Comparison of ENCODE assay signal across 21 cellular contexts in the genomic region with DNA sequence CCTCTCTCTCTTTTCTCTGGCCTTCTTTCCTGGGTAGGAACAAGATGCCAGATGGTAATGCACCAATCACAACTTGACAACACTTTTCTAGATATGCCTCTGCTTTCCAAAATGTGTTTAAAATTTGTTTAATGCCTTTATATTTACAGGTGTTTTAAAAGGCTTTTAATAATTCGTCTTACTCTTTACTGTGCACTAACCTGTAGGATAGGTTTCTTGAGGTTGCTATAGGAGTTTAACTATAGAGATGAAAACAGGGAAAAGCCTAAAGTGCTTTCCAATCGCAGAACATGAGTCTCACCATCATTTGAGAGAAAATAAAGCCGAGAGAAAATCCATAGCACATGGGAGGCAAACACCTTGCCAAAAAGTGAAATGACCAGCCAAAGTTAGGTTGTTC.
DNase-seq lines count a peak whose midpoint lies in the region; ATAC-seq and TF ChIP-seq lines count a peak whose summit lies in the region.
"Had no signal": no experiment of that assay in that cellular context is flagged by ENCODE, and none has a peak within 500 bp of the region (broad histone marks: within the 10 kb centered on the region; RNA-seq: fewer than 3 reads in every experiment).

No MANE protein-coding gene starts in this region.

- CTCF ChIA-PET in activated CD4-positive, alpha-beta T cell treated with anti-CD3 and anti-CD28 coated beads, Interleukin-2, amount 10 ng/mL, durations not matched to agents 7 days and 5 days (lab: Charles Lee): no interaction called here
- CTCF ChIA-PET in WTC11 (lab: Charles Lee): interaction anchor here (0.9 kb wide), 1 partner anchor 9 kb away, joined by 3 read pairs; no protein-coding TSS in a partner anchor
- CTCF ChIA-PET in Calu3 (lab: Charles Lee): no interaction called here

- POLR2A ChIA-PET in activated CD4-positive, alpha-beta T cell treated with anti-CD3 and anti-CD28 coated beads, Interleukin-2, amount 10 ng/mL, durations not matched to agents 7 days and 5 days (lab: Charles Lee): no interaction called here
- POLR2A ChIA-PET in WTC11 (lab: Charles Lee): interaction anchor here (0.7 kb wide), 1 partner anchor 61 kb away, joined by 3 read pairs; no protein-coding TSS in a partner anchor

- no peaks in the 10 kb centered on the region for H3K79me2 ChIP-seq in smooth muscle cell (ENCODE audit: low read depth)

- H3K9me3 ChIP-seq in smooth muscle cell (replicated peaks; ENCODE audit: low read depth): no peaks in the 10 kb centered on the region
- H3K9me3 ChIP-seq: A549, upper lobe of right lung had no signal

- H3K27ac Mint-ChIP-seq in activated CD4-positive, alpha-beta T cell treated with anti-CD3 and anti-CD28 coated beads, Interleukin-2, amount 10 ng/mL, durations not matched to agents 24 days and 14 days: no peak overlapping the region
- no peak overlapping the region for H3K27ac Mint-ChIP-seq in activated CD4-positive, alpha-beta T cell treated with anti-CD3 and anti-CD28 coated beads, Interleukin-2, amount 10 ng/mL, durations not matched to agents 7 days and 5 days
- H3K27ac Mint-ChIP-seq in WTC11: peak overlapping the region; percentile 95
- H3K27ac Mint-ChIP-seq in Calu3 (ENCODE audit: unreplicated experiment): no peak overlapping the region
- H3K27ac Mint-ChIP-seq: activated CD8-positive, alpha-beta T cell treated with anti-CD3 and anti-CD28 coated beads for 36 hours; activated naive CD4-positive, alpha-beta T cell treated with anti-CD3 and anti-CD28 coated beads, Interleukin-2, amount 50 U/mL, for 24 hours; natural killer cell treated with Interleukin-12 subunit alpha and Interleukin-12 subunit beta and Interleukin-15 and Interleukin-18, amount 100 ng/mL, for 72 hours; stimulated activated effector memory CD8-positive, alpha-beta T cell treated with anti-CD3 and anti-CD28 coated beads, Interleukin-12 subunit alpha, Interleukin-12 subunit beta, amount 100 ng/mL, for 72 hours had no signal

- H3K4me3 ChIP-seq in smooth muscle cell: no peak overlapping the region
- H3K4me3 ChIP-seq: A549, upper lobe of right lung had no signal

- no peaks in the 10 kb centered on the region for H3K36me3 Mint-ChIP-seq in activated CD4-positive, alpha-beta T cell treated with anti-CD3 and anti-CD28 coated beads, Interleukin-2, amount 10 ng/mL, durations not matched to agents 24 days and 14 days (ENCODE audit: low read depth)
- no peaks in the 10 kb centered on the region for H3K36me3 Mint-ChIP-seq in activated CD4-positive, alpha-beta T cell treated with anti-CD3 and anti-CD28 coated beads, Interleukin-2, amount 10 ng/mL, durations not matched to agents 7 days and 5 days (ENCODE audit: low read depth)
- no peaks in the 10 kb centered on the region for H3K36me3 Mint-ChIP-seq in WTC11
- H3K36me3 Mint-ChIP-seq in Calu3 (ENCODE audit: insufficient read depth, unreplicated experiment): no peaks in the 10 kb centered on the region
- H3K36me3 Mint-ChIP-seq: activated naive CD4-positive, alpha-beta T cell treated with anti-CD3 and anti-CD28 coated beads, Interleukin-2, amount 50 U/mL, for 24 hours; natural killer cell treated with Interleukin-12 subunit alpha and Interleukin-12 subunit beta and Interleukin-15 and Interleukin-18, amount 100 ng/mL, for 72 hours; stimulated activated effector memory CD8-positive, alpha-beta T cell treated with anti-CD3 and anti-CD28 coated beads, Interleukin-12 subunit alpha, Interleukin-12 subunit beta, amount 100 ng/mL, for 72 hours had no signal

- peak overlapping the region; percentile 1 for H3K4me2 ChIP-seq in smooth muscle cell
- H3K4me2 ChIP-seq: A549 had no signal

- TF ChIP-seq CTCF in WTC11 (IDR thresholded peaks at IDR 0.05) (no peak), smooth muscle cell (IDR thresholded peaks at IDR 0.05; ENCODE audit: borderline replicate concordance, insufficient read depth, poor library complexity, severe bottlenecking) (no peak), Calu3 (IDR thresholded peaks at IDR 0.05; ENCODE audit: unreplicated experiment) (no peak)

- H3K27me3 ChIP-seq in layer of hippocampus (ENCODE audit: control insufficient read depth, insufficient read depth, low read length) (no peaks in the 10 kb centered on the region), smooth muscle cell (ENCODE audit: low read depth) (no peaks in the 10 kb centered on the region)
- H3K27me3 ChIP-seq: brain microvascular endothelial cell, upper lobe of right lung had no signal

- no peaks in the 10 kb centered on the region for H3K27me3 Mint-ChIP-seq in activated CD4-positive, alpha-beta T cell treated with anti-CD3 and anti-CD28 coated beads, Interleukin-2, amount 10 ng/mL, durations not matched to agents 24 days and 14 days
- no peaks in the 10 kb centered on the region for H3K27me3 Mint-ChIP-seq in activated CD4-positive, alpha-beta T cell treated with anti-CD3 and anti-CD28 coated beads, Interleukin-2, amount 10 ng/mL, durations not matched to agents 7 days and 5 days
- no peaks in the 10 kb centered on the region for H3K27me3 Mint-ChIP-seq in WTC11 (ENCODE audit: low read depth)
- peaks cover 32% of the 10 kb centered on the region for H3K27me3 Mint-ChIP-seq in Calu3 (ENCODE audit: unreplicated experiment)

- no TSS peak for BruUV-seq in Calu3 (replicated peaks; lab: Mats Ljungman, UMichigan)

- H4K20me1 ChIP-seq in smooth muscle cell (ENCODE audit: low read depth): no peaks in the 10 kb centered on the region

- H3K4me1 Mint-ChIP-seq in activated CD4-positive, alpha-beta T cell treated with anti-CD3 and anti-CD28 coated beads, Interleukin-2, amount 10 ng/mL, durations not matched to agents 24 days and 14 days: no peaks in the 10 kb centered on the region
- no peaks in the 10 kb centered on the region for H3K4me1 Mint-ChIP-seq in activated CD4-positive, alpha-beta T cell treated with anti-CD3 and anti-CD28 coated beads, Interleukin-2, amount 10 ng/mL, durations not matched to agents 7 days and 5 days
- H3K4me1 Mint-ChIP-seq in WTC11 (peaks cover 70% of the 10 kb centered on the region), Calu3 (ENCODE audit: low read depth, unreplicated experiment) (no peaks in the 10 kb centered on the region)
- H3K4me1 Mint-ChIP-seq: activated naive CD4-positive, alpha-beta T cell treated with anti-CD3 and anti-CD28 coated beads, Interleukin-2, amount 50 U/mL, for 24 hours; stimulated activated effector memory CD8-positive, alpha-beta T cell treated with anti-CD3 and anti-CD28 coated beads, Interleukin-12 subunit alpha, Interleukin-12 subunit beta, amount 100 ng/mL, for 72 hours had no signal

- intact Hi-C loops in activated CD4-positive, alpha-beta T cell treated with anti-CD3 and anti-CD28 coated beads, Interleukin-2, amount 10 ng/mL, durations not matched to agents 24 days and 14 days (cut with micrococcal nuclease): no loop called here
- intact Hi-C loops in Calu3 (cut with micrococcal nuclease; ENCODE audit: unreplicated experiment): no loop called here

- no peak overlapping the region for H3K9ac ChIP-seq in smooth muscle cell (ENCODE audit: low read depth)

- H2AFZ ChIP-seq in smooth muscle cell (ENCODE audit: low read depth): peak overlapping the region; percentile 12

- ATAC-seq in WTC11: no peak
- ATAC-seq: A549; activated CD8-positive, alpha-beta T cell treated with anti-CD3 and anti-CD28 coated beads for 36 hours; activated T-cell treated with anti-CD3 and anti-CD28 coated beads, Interleukin-2, amount 50 U/mL, for 4 hours; natural killer cell treated with Interleukin-12 subunit alpha and Interleukin-12 subunit beta and Interleukin-15 and Interleukin-18, amount 100 ng/mL, for 72 hours; stimulated activated effector memory CD8-positive, alpha-beta T cell treated with anti-CD3 and anti-CD28 coated beads, Interleukin-12 subunit alpha, Interleukin-12 subunit beta, amount 100 ng/mL, for 72 hours; upper lobe of right lung had no signal

- H3K27ac ChIP-seq in layer of hippocampus (ENCODE audit: low read depth, low read length) (peak overlapping the region; percentile 42), smooth muscle cell (ENCODE audit: low read depth) (peak overlapping the region; percentile 50)
- H3K27ac ChIP-seq: A549, brain microvascular endothelial cell, C4-2B, upper lobe of right lung had no signal

- H3K36me3 ChIP-seq in smooth muscle cell (ENCODE audit: low read depth): no peaks in the 10 kb centered on the region
- H3K36me3 ChIP-seq: brain microvascular endothelial cell, upper lobe of right lung had no signal

- H3F3A ChIP-seq in smooth muscle cell (ENCODE audit: low read depth): no peaks in the 10 kb centered on the region

- peak; percentile 5 for DNase-seq in activated CD4-positive, alpha-beta T cell treated with anti-CD3 and anti-CD28 coated beads, Interleukin-2, amount 10 ng/mL, durations not matched to agents 24 days and 14 days
- DNase-seq in activated CD4-positive, alpha-beta T cell treated with anti-CD3 and anti-CD28 coated beads, Interleukin-2, amount 10 ng/mL, durations not matched to agents 7 days and 5 days: no peak
- DNase-seq in WTC11 (ENCODE audit: low spot score): no peak
- no peak for DNase-seq in smooth muscle cell (lab: John Stamatoyannopoulos, UW; ENCODE audit: unreplicated experiment)
- no peak for DNase-seq in stimulated activated CD4-positive, alpha-beta T cell treated with anti-CD3 and anti-CD28 coated beads, Interleukin-4, amount 100 ng/mL, for 4 hours
- DNase-seq in activated T-cell treated with anti-CD3 and anti-CD28 coated beads, Interleukin-2, amount 50 U/mL, for 1 hour: no peak
- no peak for DNase-seq in Calu3
- DNase-seq: activated T-cell treated with anti-CD3 and anti-CD28 coated beads, Interleukin-2, amount 50 U/mL, for 4 hours; brain microvascular endothelial cell; dermis blood vessel endothelial cell; GOT3; NCI-H2029; SIG-M5; upper lobe of right lung had no signal

- peaks cover 25% of the 10 kb centered on the region for H3K4me1 ChIP-seq in smooth muscle cell (ENCODE audit: low read depth)
- H3K4me1 ChIP-seq: A549, upper lobe of right lung had no signal

- no peak overlapping the region for H3K4me3 Mint-ChIP-seq in activated CD4-positive, alpha-beta T cell treated with anti-CD3 and anti-CD28 coated beads, Interleukin-2, amount 10 ng/mL, durations not matched to agents 24 days and 14 days
- H3K4me3 Mint-ChIP-seq in activated CD4-positive, alpha-beta T cell treated with anti-CD3 and anti-CD28 coated beads, Interleukin-2, amount 10 ng/mL, durations not matched to agents 7 days and 5 days: no peak overlapping the region
- H3K4me3 Mint-ChIP-seq in WTC11 (no peak overlapping the region), Calu3 (ENCODE audit: low read depth, unreplicated experiment) (no peak overlapping the region)
- H3K4me3 Mint-ChIP-seq: activated CD8-positive, alpha-beta T cell treated with anti-CD3 and anti-CD28 coated beads for 36 hours; activated naive CD4-positive, alpha-beta T cell treated with anti-CD3 and anti-CD28 coated beads, Interleukin-2, amount 50 U/mL, for 24 hours; activated T-cell treated with anti-CD3 and anti-CD28 coated beads, Interleukin-2, amount 50 U/mL, for 4 hours; natural killer cell treated with Interleukin-12 subunit alpha and Interleukin-12 subunit beta and Interleukin-15 and Interleukin-18, amount 100 ng/mL, for 72 hours; stimulated activated effector memory CD8-positive, alpha-beta T cell treated with anti-CD3 and anti-CD28 coated beads, Interleukin-12 subunit alpha, Interleukin-12 subunit beta, amount 100 ng/mL, for 72 hours had no signal

- WGBS in smooth muscle cell (ENCODE audit: low lambda C conversion rate): 69% methylated on average over 3 of the region's 3 CpGs

- H3K9me3 Mint-ChIP-seq in activated CD4-positive, alpha-beta T cell treated with anti-CD3 and anti-CD28 coated beads, Interleukin-2, amount 10 ng/mL, durations not matched to agents 24 days and 14 days: no peaks in the 10 kb centered on the region
- no peaks in the 10 kb centered on the region for H3K9me3 Mint-ChIP-seq in activated CD4-positive, alpha-beta T cell treated with anti-CD3 and anti-CD28 coated beads, Interleukin-2, amount 10 ng/mL, durations not matched to agents 7 days and 5 days
- H3K9me3 Mint-ChIP-seq in WTC11: no peaks in the 10 kb centered on the region
- H3K9me3 Mint-ChIP-seq in Calu3 (ENCODE audit: low read depth, unreplicated experiment): no peaks in the 10 kb centered on the region
- H3K9me3 Mint-ChIP-seq: activated CD8-positive, alpha-beta T cell treated with anti-CD3 and anti-CD28 coated beads for 36 hours; activated naive CD4-positive, alpha-beta T cell treated with anti-CD3 and anti-CD28 coated beads, Interleukin-2, amount 50 U/mL, for 24 hours; activated T-cell treated with anti-CD3 and anti-CD28 coated beads, Interleukin-2, amount 50 U/mL, for 4 hours; natural killer cell treated with Interleukin-12 subunit alpha and Interleukin-12 subunit beta and Interleukin-15 and Interleukin-18, amount 100 ng/mL, for 72 hours; stimulated activated effector memory CD8-positive, alpha-beta T cell treated with anti-CD3 and anti-CD28 coated beads, Interleukin-12 subunit alpha, Interleukin-12 subunit beta, amount 100 ng/mL, for 72 hours had no signal
